Comparison of ENCODE assay signal across 1 cellular context in the genomic region with DNA sequence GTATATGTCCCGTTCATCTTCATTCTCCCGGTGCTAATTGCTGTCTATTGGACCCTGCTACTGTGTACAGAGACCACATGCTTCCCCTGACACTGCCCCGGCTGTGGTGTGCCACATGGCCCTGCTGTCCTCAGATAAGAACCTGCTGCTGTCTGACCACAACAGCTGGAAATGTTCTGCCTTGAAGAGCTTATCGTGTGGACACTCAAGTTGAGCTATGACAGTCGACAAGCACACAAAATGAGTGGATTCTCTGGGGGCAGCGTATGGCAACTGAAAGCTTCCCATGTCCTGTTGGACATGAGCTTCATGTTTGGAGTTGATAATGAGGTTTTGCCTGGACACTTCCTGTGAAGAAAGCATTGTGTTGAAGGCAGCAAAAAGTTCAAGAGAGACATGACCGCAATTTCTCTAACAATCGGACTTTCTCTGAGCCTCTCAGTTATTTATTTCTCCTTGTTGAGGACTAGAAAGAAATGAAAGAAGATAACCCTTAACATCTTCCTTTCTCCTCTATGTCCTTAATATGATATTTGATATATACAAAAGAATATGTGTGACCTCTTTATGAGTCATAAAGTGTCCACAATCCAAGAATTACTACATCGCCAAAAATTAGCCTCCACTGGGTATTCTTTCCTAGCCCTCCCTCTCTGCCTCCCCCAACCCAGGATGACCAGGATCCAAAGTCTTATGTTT.
A peak's percentile ranks its signal among the peaks of the same experiment; 100 is the strongest.
TF ChIP-seq lines count a peak whose summit lies in the region.

No MANE protein-coding gene starts in this region.

TF ChIP-seq in K562, 482 proteins besides CTCF, POLR2A, EP300 and RAD21 (continued from another document and continues in another):
- TF ChIP-seq, protein P1, sequence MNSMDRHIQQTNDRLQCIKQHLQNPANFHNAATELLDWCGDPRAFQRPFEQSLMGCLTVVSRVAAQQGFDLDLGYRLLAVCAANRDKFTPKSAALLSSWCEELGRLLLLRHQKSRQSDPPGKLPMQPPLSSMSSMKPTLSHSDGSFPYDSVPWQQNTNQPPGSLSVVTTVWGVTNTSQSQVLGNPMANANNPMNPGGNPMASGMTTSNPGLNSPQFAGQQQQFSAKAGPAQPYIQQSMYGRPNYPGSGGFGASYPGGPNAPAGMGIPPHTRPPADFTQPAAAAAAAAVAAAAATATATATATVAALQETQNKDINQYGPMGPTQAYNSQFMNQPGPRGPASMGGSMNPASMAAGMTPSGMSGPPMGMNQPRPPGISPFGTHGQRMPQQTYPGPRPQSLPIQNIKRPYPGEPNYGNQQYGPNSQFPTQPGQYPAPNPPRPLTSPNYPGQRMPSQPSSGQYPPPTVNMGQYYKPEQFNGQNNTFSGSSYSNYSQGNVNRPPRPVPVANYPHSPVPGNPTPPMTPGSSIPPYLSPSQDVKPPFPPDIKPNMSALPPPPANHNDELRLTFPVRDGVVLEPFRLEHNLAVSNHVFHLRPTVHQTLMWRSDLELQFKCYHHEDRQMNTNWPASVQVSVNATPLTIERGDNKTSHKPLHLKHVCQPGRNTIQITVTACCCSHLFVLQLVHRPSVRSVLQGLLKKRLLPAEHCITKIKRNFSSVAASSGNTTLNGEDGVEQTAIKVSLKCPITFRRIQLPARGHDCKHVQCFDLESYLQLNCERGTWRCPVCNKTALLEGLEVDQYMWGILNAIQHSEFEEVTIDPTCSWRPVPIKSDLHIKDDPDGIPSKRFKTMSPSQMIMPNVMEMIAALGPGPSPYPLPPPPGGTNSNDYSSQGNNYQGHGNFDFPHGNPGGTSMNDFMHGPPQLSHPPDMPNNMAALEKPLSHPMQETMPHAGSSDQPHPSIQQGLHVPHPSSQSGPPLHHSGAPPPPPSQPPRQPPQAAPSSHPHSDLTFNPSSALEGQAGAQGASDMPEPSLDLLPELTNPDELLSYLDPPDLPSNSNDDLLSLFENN (IDR thresholded peaks at IDR 0.05; ENCODE audit: low read depth in 2 of 2, low read length in 2 of 2) = peak in 1 of 2 experiments; percentile 99; a peak in 2 of 4 replicates
- no peak for TF ChIP-seq BDP1 (IDR thresholded peaks at IDR 0.05; ENCODE audit: insufficient read depth, insufficient read length)
- TF ChIP-seq TCF3 (CRISPR knock-in tag; IDR thresholded peaks at IDR 0.05) = peak; percentile 100
- peak; percentile 99 for TF ChIP-seq DPF2 (IDR thresholded peaks at IDR 0.05)
- 0 out of 2 replicates have a peak, but pooled peaks have one; percentile 46 for TF ChIP-seq GTF2E2 (tag; IDR thresholded peaks at IDR 0.05)
- no peak for TF ChIP-seq REST (CRISPR knock-in tag; IDR thresholded peaks at IDR 0.05; ENCODE audit: low read depth)
- peak; percentile 85 to 95 for TF ChIP-seq RCOR1 (IDR thresholded peaks at IDR 0.05; ENCODE audit: borderline replicate concordance in 1 of 2, low read depth in 2 of 2, low read length in 2 of 2)
- peak; percentile 100 for TF ChIP-seq POLR2AphosphoS5 (IDR thresholded peaks at IDR 0.05; ENCODE audit: control insufficient read depth, insufficient read depth, low read depth, low read length)
- peak; percentile 96 for TF ChIP-seq MEIS2 (IDR thresholded peaks at IDR 0.05; ENCODE audit: partially characterized antibody)
- no peak for TF ChIP-seq ID3 (CRISPR knock-in tag; IDR thresholded peaks at IDR 0.05)
- peak; percentile 93 for TF ChIP-seq ID3 (tag; IDR thresholded peaks at IDR 0.05)
- TF ChIP-seq LCOR (CRISPR knock-in tag; IDR thresholded peaks at IDR 0.05) = peak; percentile 96
- TF ChIP-seq, protein P2, sequence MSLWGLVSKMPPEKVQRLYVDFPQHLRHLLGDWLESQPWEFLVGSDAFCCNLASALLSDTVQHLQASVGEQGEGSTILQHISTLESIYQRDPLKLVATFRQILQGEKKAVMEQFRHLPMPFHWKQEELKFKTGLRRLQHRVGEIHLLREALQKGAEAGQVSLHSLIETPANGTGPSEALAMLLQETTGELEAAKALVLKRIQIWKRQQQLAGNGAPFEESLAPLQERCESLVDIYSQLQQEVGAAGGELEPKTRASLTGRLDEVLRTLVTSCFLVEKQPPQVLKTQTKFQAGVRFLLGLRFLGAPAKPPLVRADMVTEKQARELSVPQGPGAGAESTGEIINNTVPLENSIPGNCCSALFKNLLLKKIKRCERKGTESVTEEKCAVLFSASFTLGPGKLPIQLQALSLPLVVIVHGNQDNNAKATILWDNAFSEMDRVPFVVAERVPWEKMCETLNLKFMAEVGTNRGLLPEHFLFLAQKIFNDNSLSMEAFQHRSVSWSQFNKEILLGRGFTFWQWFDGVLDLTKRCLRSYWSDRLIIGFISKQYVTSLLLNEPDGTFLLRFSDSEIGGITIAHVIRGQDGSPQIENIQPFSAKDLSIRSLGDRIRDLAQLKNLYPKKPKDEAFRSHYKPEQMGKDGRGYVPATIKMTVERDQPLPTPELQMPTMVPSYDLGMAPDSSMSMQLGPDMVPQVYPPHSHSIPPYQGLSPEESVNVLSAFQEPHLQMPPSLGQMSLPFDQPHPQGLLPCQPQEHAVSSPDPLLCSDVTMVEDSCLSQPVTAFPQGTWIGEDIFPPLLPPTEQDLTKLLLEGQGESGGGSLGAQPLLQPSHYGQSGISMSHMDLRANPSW (CRISPR knock-in tag; IDR thresholded peaks at IDR 0.05) = no peak; the same call in 1 of the 2 replicates
- TF ChIP-seq HMBOX1 (IDR thresholded peaks at IDR 0.05) = no peak; the same call in 1 of the 2 replicates
- TF ChIP-seq, protein P3, sequence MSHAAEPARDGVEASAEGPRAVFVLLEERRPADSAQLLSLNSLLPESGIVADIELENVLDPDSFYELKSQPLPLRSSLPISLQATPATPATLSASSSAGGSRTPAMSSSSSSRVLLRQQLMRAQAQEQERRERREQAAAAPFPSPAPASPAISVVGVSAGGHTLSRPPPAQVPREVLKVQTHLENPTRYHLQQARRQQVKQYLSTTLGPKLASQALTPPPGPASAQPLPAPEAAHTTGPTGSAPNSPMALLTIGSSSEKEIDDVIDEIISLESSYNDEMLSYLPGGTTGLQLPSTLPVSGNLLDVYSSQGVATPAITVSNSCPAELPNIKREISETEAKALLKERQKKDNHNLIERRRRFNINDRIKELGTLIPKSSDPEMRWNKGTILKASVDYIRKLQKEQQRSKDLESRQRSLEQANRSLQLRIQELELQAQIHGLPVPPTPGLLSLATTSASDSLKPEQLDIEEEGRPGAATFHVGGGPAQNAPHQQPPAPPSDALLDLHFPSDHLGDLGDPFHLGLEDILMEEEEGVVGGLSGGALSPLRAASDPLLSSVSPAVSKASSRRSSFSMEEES (CRISPR knock-in tag; IDR thresholded peaks at IDR 0.05) = no peak
- TF ChIP-seq TRIM28 (IDR thresholded peaks at IDR 0.05) = peak; percentile 90
- peak; percentile 47 to 97 for TF ChIP-seq AFF1 (IDR thresholded peaks at IDR 0.05; ENCODE audit: low read depth in 1 of 2, partially characterized antibody in 2 of 2)
- TF ChIP-seq MBD2 (IDR thresholded peaks at IDR 0.05; ENCODE audit: borderline replicate concordance, low read depth) = peak; percentile 92
- peak; percentile 100 for TF ChIP-seq TEAD4 (IDR thresholded peaks at IDR 0.05; ENCODE audit: low read length)
- TF ChIP-seq TEAD4 (CRISPR knock-in tag; IDR thresholded peaks at IDR 0.05; ENCODE audit: borderline replicate concordance) = no peak
- no peak for TF ChIP-seq ATF2 (CRISPR knock-in tag; IDR thresholded peaks at IDR 0.05)
- TF ChIP-seq MECOM (CRISPR knock-in tag; IDR thresholded peaks at IDR 0.05) = peak; percentile 95
- TF ChIP-seq PTRF (tag; IDR thresholded peaks at IDR 0.05) = no peak
- TF ChIP-seq FOXA1 (IDR thresholded peaks at IDR 0.05; ENCODE audit: borderline replicate concordance) = no peak
- no peak for TF ChIP-seq ZNF133 (CRISPR knock-in tag; IDR thresholded peaks at IDR 0.05)
- no peak for TF ChIP-seq HNRNPH1 (optimal IDR thresholded peaks at IDR 0.05; ENCODE audit: low read depth, low read length)
- peak; percentile 96 for TF ChIP-seq ETV1 (tag; conservative IDR thresholded peaks at IDR 0.05; ENCODE audit: low read depth)
- TF ChIP-seq ZNF282 (CRISPR knock-in tag; IDR thresholded peaks at IDR 0.05) = no peak
- TF ChIP-seq ZNF561 (CRISPR knock-in tag; conservative IDR thresholded peaks at IDR 0.05) = no peak
- TF ChIP-seq PCBP1 (IDR thresholded peaks at IDR 0.05; ENCODE audit: low read depth, low read length, poor library complexity, severe bottlenecking) = no peak
- TF ChIP-seq, protein P4, sequence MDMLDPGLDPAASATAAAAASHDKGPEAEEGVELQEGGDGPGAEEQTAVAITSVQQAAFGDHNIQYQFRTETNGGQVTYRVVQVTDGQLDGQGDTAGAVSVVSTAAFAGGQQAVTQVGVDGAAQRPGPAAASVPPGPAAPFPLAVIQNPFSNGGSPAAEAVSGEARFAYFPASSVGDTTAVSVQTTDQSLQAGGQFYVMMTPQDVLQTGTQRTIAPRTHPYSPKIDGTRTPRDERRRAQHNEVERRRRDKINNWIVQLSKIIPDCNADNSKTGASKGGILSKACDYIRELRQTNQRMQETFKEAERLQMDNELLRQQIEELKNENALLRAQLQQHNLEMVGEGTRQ (CRISPR knock-in tag; IDR thresholded peaks at IDR 0.05) = peak; percentile 39; the same call in 1 of the 2 replicates
- no peak for TF ChIP-seq ZNF121 (CRISPR knock-in tag; conservative IDR thresholded peaks at IDR 0.05)
- no peak for TF ChIP-seq NFXL1 (CRISPR knock-in tag; IDR thresholded peaks at IDR 0.05)
- peak; percentile 75 for TF ChIP-seq ZKSCAN1 (IDR thresholded peaks at IDR 0.05; ENCODE audit: low read depth, low read length)
